ENCODE assay signal across 1 cellular context in genomic region chr5:16417392-16418074, GRCh38.
TF ChIP-seq lines count a peak whose summit lies in the region.

No MANE protein-coding gene starts in this region.

TF ChIP-seq in K562, 482 proteins besides CTCF, POLR2A, EP300 and RAD21 (continued from another document and continues in another):
- TF ChIP-seq AFF1 (IDR thresholded peaks at IDR 0.05; ENCODE audit: low read depth in 1 of 2, partially characterized antibody in 2 of 2) (no peak), ZNF316 (IDR thresholded peaks at IDR 0.05) (no peak), ZBTB17 (CRISPR knock-in tag; IDR thresholded peaks at IDR 0.05) (peak; percentile 79), PTRF (tag; IDR thresholded peaks at IDR 0.05) (no peak), SFPQ (IDR thresholded peaks at IDR 0.05; ENCODE audit: low read depth, low read length) (no peak), GTF2A2 (tag; IDR thresholded peaks at IDR 0.05) (0 out of 2 replicates have a peak, but pooled peaks have one; percentile 56), ZNF780A (CRISPR knock-in tag; IDR thresholded peaks at IDR 0.05) (no peak), DMBX1 (CRISPR knock-in tag; IDR thresholded peaks at IDR 0.05; ENCODE audit: borderline replicate concordance) (peak; percentile 92), PREB (CRISPR knock-in tag; IDR thresholded peaks at IDR 0.05) (no peak), HINFP (tag; conservative IDR thresholded peaks at IDR 0.05; ENCODE audit: low read depth) (no peak; the same call in 1 of the 2 replicates), MTF1 (CRISPR knock-in tag; IDR thresholded peaks at IDR 0.05; ENCODE audit: borderline replicate concordance) (no peak), BCOR (IDR thresholded peaks at IDR 0.05) (no peak), RBFOX2 (IDR thresholded peaks at IDR 0.05; ENCODE audit: low read depth, low read length) (no peak), HDAC8 (tag; IDR thresholded peaks at IDR 0.05) (no peak), PHF20 (IDR thresholded peaks at IDR 0.05; ENCODE audit: partially characterized antibody) (no peak), PCBP2 (IDR thresholded peaks at IDR 0.05; ENCODE audit: low read depth, low read length, poor library complexity, severe bottlenecking) (no peak), ZNF311 (CRISPR knock-in tag; IDR thresholded peaks at IDR 0.05) (peak; percentile 52; the same call in 1 of the 2 replicates), IFI16 (CRISPR knock-in tag; IDR thresholded peaks at IDR 0.05) (peak; percentile 80; the same call in 1 of the 2 replicates), HSF4 (CRISPR knock-in tag; IDR thresholded peaks at IDR 0.05; ENCODE audit: borderline replicate concordance) (peak; percentile 91), ZBTB12 (CRISPR knock-in tag; IDR thresholded peaks at IDR 0.05) (0 out of 2 replicates have a peak, but pooled peaks have one; percentile 12), PHB (CRISPR knock-in tag; IDR thresholded peaks at IDR 0.05) (no peak), ZNF253 (CRISPR knock-in tag; conservative IDR thresholded peaks at IDR 0.05) (no peak), CREBBP (IDR thresholded peaks at IDR 0.05; ENCODE audit: low read depth, low read length) (no peak), ZNF197 (CRISPR knock-in tag; IDR thresholded peaks at IDR 0.05; ENCODE audit: low read depth) (no peak), ZNF324 (CRISPR knock-in tag; IDR thresholded peaks at IDR 0.05) (no peak), ADNP (tag; IDR thresholded peaks at IDR 0.05) (no peak), NR4A1 (CRISPR knock-in tag; IDR thresholded peaks at IDR 0.05) (no peak), NR4A1 (tag; IDR thresholded peaks at IDR 0.05) (peak; percentile 87), NFRKB (IDR thresholded peaks at IDR 0.05; ENCODE audit: low read depth) (no peak), ZNF655 (CRISPR knock-in tag; IDR thresholded peaks at IDR 0.05) (no peak), ZBTB9 (CRISPR knock-in tag; IDR thresholded peaks at IDR 0.05) (no peak), ZNF79 (CRISPR knock-in tag; IDR thresholded peaks at IDR 0.05; ENCODE audit: low read depth) (no peak)
- TF ChIP-seq, protein P1, sequence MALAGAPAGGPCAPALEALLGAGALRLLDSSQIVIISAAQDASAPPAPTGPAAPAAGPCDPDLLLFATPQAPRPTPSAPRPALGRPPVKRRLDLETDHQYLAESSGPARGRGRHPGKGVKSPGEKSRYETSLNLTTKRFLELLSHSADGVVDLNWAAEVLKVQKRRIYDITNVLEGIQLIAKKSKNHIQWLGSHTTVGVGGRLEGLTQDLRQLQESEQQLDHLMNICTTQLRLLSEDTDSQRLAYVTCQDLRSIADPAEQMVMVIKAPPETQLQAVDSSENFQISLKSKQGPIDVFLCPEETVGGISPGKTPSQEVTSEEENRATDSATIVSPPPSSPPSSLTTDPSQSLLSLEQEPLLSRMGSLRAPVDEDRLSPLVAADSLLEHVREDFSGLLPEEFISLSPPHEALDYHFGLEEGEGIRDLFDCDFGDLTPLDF (CRISPR knock-in tag; IDR thresholded peaks at IDR 0.05) = no peak
- TF ChIP-seq, protein P2, sequence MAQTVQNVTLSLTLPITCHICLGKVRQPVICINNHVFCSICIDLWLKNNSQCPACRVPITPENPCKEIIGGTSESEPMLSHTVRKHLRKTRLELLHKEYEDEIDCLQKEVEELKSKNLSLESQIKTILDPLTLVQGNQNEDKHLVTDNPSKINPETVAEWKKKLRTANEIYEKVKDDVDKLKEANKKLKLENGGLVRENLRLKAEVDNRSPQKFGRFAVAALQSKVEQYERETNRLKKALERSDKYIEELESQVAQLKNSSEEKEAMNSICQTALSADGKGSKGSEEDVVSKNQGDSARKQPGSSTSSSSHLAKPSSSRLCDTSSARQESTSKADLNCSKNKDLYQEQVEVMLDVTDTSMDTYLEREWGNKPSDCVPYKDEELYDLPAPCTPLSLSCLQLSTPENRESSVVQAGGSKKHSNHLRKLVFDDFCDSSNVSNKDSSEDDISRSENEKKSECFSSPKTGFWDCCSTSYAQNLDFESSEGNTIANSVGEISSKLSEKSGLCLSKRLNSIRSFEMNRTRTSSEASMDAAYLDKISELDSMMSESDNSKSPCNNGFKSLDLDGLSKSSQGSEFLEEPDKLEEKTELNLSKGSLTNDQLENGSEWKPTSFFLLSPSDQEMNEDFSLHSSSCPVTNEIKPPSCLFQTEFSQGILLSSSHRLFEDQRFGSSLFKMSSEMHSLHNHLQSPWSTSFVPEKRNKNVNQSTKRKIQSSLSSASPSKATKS (CRISPR knock-in tag; IDR thresholded peaks at IDR 0.05) = no peak
- TF ChIP-seq, protein P3, sequence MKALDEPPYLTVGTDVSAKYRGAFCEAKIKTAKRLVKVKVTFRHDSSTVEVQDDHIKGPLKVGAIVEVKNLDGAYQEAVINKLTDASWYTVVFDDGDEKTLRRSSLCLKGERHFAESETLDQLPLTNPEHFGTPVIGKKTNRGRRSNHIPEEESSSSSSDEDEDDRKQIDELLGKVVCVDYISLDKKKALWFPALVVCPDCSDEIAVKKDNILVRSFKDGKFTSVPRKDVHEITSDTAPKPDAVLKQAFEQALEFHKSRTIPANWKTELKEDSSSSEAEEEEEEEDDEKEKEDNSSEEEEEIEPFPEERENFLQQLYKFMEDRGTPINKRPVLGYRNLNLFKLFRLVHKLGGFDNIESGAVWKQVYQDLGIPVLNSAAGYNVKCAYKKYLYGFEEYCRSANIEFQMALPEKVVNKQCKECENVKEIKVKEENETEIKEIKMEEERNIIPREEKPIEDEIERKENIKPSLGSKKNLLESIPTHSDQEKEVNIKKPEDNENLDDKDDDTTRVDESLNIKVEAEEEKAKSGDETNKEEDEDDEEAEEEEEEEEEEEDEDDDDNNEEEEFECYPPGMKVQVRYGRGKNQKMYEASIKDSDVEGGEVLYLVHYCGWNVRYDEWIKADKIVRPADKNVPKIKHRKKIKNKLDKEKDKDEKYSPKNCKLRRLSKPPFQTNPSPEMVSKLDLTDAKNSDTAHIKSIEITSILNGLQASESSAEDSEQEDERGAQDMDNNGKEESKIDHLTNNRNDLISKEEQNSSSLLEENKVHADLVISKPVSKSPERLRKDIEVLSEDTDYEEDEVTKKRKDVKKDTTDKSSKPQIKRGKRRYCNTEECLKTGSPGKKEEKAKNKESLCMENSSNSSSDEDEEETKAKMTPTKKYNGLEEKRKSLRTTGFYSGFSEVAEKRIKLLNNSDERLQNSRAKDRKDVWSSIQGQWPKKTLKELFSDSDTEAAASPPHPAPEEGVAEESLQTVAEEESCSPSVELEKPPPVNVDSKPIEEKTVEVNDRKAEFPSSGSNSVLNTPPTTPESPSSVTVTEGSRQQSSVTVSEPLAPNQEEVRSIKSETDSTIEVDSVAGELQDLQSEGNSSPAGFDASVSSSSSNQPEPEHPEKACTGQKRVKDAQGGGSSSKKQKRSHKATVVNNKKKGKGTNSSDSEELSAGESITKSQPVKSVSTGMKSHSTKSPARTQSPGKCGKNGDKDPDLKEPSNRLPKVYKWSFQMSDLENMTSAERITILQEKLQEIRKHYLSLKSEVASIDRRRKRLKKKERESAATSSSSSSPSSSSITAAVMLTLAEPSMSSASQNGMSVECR (CRISPR knock-in tag; IDR thresholded peaks at IDR 0.05) = no peak
- TF ChIP-seq, protein P4, sequence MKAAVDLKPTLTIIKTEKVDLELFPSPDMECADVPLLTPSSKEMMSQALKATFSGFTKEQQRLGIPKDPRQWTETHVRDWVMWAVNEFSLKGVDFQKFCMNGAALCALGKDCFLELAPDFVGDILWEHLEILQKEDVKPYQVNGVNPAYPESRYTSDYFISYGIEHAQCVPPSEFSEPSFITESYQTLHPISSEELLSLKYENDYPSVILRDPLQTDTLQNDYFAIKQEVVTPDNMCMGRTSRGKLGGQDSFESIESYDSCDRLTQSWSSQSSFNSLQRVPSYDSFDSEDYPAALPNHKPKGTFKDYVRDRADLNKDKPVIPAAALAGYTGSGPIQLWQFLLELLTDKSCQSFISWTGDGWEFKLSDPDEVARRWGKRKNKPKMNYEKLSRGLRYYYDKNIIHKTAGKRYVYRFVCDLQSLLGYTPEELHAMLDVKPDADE (conservative IDR thresholded peaks at IDR 0.05; ENCODE audit: control insufficient read depth, low read depth, low read length) = no peak
